Comparison of ENCODE assay signal across 11 cellular contexts in the genomic region with DNA sequence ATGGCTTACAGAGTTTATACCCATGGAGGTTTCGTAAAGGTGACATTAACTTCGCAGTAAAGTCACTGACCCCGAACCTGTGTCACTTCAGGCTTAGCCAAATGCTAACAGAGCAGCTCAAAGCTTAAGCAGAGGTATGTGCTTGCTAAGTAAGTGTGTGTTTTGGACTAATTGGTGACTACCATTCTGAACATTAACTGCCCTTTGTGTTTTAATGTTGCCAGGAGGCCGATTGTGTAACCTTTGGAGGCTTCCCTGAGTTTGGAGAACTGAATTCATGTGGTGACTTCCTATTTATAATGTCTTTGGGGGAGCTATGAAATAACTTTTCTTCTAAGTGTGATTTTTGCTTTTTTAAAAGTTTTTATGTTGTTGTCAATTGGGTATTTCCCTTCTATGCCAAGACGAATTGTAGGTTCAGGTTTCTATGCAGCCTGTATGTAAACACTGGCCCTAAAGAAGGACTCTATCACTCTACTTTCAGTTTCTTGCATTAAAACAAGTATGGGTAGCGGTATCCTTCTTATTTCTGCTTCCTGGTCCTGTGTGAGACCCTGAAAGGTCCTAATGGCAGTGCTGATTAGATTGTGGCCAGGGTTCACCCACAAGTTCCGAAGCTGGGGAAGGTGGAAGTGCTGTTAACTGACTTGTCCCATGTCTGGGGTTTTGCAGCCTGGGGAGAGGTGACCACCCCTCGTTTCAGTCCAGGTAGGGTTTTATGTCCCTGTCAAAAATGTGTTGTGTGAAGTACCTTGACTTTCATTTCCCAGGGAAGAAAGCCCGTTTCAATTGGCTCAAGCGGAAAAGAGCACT.
DNase-seq lines count a peak whose midpoint lies in the region; ATAC-seq and TF ChIP-seq lines count a peak whose summit lies in the region.
"Had no signal": no experiment of that assay in that cellular context is flagged by ENCODE, and none has a peak within 500 bp of the region (broad histone marks: within the 10 kb centered on the region; RNA-seq: fewer than 3 reads in every experiment).

No MANE protein-coding gene starts in this region.

- CTCF ChIA-PET in activated CD8-positive, alpha-beta memory T cell treated with anti-CD3 and anti-CD28 coated beads, Interleukin-2, amount 10 ng/mL, durations not matched to agents 7 days and 5 days (lab: Charles Lee): no interaction called here

- H3K79me2 ChIP-seq in osteoblast (ENCODE audit: insufficient read depth, low read length): peaks cover 97% of the 10 kb centered on the region

- no peak overlapping the region for H3K27ac Mint-ChIP-seq in activated CD8-positive, alpha-beta memory T cell treated with anti-CD3 and anti-CD28 coated beads, Interleukin-2, amount 10 ng/mL, durations not matched to agents 7 days and 5 days

- H3K27ac ChIP-seq in osteoblast (ENCODE audit: low read depth, low read length): no peak overlapping the region

- H3K4me3 ChIP-seq in epithelial cell of esophagus (ENCODE audit: low read length) (no peak overlapping the region), osteoblast (ENCODE audit: insufficient read depth, low read length) (peak overlapping the region; percentile 2)

- peak overlapping the region; percentile 25 for H2AFZ ChIP-seq in osteoblast (ENCODE audit: low read length)

- no peaks in the 10 kb centered on the region for H4K20me1 ChIP-seq in osteoblast (ENCODE audit: insufficient read depth, low read length)

- DNase-seq in GM03348 (ENCODE audit: low spot score) (peak; percentile 31), NOMO-1 treated with DMSO at 0.1 percent for 48 hours (lab: John Stamatoyannopoulos, UW; ENCODE audit: unreplicated experiment) (peak; percentile 75), epithelial cell of esophagus (ENCODE audit: low read depth) (peak; percentile 42), osteoblast (ENCODE audit: insufficient read length, low spot score, missing footprints) (peak; percentile 51), cerebellar cortex (ENCODE audit: low spot score) (no peak)
- DNase-seq in activated CD8-positive, alpha-beta memory T cell treated with anti-CD3 and anti-CD28 coated beads, Interleukin-2, amount 10 ng/mL, durations not matched to agents 7 days and 5 days: no peak
- DNase-seq: glutamatergic neuron, NCI-H2171 had no signal

- TF ChIP-seq CTCF in epithelial cell of esophagus (IDR thresholded peaks at IDR 0.05; ENCODE audit: insufficient read depth, low read depth, low read length, missing control alignments) (no peak), osteoblast (IDR thresholded peaks at IDR 0.05; ENCODE audit: extremely low read depth, low read depth, low read length) (no peak)

- peaks cover 8% of the 10 kb centered on the region for H3K4me1 ChIP-seq in osteoblast (ENCODE audit: insufficient read depth, low read length)

- no peaks in the 10 kb centered on the region for H3K9me3 Mint-ChIP-seq in activated CD8-positive, alpha-beta memory T cell treated with anti-CD3 and anti-CD28 coated beads, Interleukin-2, amount 10 ng/mL, durations not matched to agents 7 days and 5 days (ENCODE audit: low read depth)
- H3K9me3 Mint-ChIP-seq: activated naive CD4-positive, alpha-beta T cell treated with anti-CD3 and anti-CD28 coated beads, Interleukin-2, amount 50 U/mL, for 72 hours had no signal

- H3K4me3 Mint-ChIP-seq in activated CD8-positive, alpha-beta memory T cell treated with anti-CD3 and anti-CD28 coated beads, Interleukin-2, amount 10 ng/mL, durations not matched to agents 7 days and 5 days: no peak overlapping the region

- ATAC-seq in GM21529 (IDR thresholded peaks at IDR 0.05; ENCODE audit: unreplicated experiment): no peak
- ATAC-seq in activated CD8-positive, alpha-beta memory T cell treated with anti-CD3 and anti-CD28 coated beads, Interleukin-2, amount 10 ng/mL, durations not matched to agents 7 days and 5 days: no peak
- no peak for ATAC-seq in GM19467 (IDR thresholded peaks at IDR 0.05; ENCODE audit: unreplicated experiment)

- no peaks in the 10 kb centered on the region for H3K36me3 Mint-ChIP-seq in activated CD8-positive, alpha-beta memory T cell treated with anti-CD3 and anti-CD28 coated beads, Interleukin-2, amount 10 ng/mL, durations not matched to agents 7 days and 5 days
- H3K36me3 Mint-ChIP-seq: activated naive CD4-positive, alpha-beta T cell treated with anti-CD3 and anti-CD28 coated beads, Interleukin-2, amount 50 U/mL, for 72 hours had no signal

- no peaks in the 10 kb centered on the region for H3K27me3 ChIP-seq in osteoblast (ENCODE audit: insufficient read depth, low read length)

- no peaks in the 10 kb centered on the region for H3K36me3 ChIP-seq in osteoblast (ENCODE audit: insufficient read depth, low read length)

- peak overlapping the region; percentile 46 for H3K4me2 ChIP-seq in osteoblast (ENCODE audit: insufficient read depth, low read length)

- H3K27me3 Mint-ChIP-seq in activated CD8-positive, alpha-beta memory T cell treated with anti-CD3 and anti-CD28 coated beads, Interleukin-2, amount 10 ng/mL, durations not matched to agents 7 days and 5 days: no peaks in the 10 kb centered on the region

- peaks cover 7% of the 10 kb centered on the region for H3K4me1 Mint-ChIP-seq in activated CD8-positive, alpha-beta memory T cell treated with anti-CD3 and anti-CD28 coated beads, Interleukin-2, amount 10 ng/mL, durations not matched to agents 7 days and 5 days

- H3K9me3 ChIP-seq in osteoblast (ENCODE audit: low read depth, low read length): no peaks in the 10 kb centered on the region

Comparison
In these comparisons a context has a peak if more than half of its experiments do, and no peak if none do; other contexts are left out.
1. DNase-seq: peak in GM03348 (single experiment), NOMO-1 treated with DMSO at 0.1 percent for 48 hours (single experiment), epithelial cell of esophagus (single experiment) and osteoblast (single experiment); none in activated CD8-positive, alpha-beta memory T cell treated with anti-CD3 and anti-CD28 coated beads, Interleukin-2, amount 10 ng/mL, durations not matched to agents 7 days and 5 days (single experiment) and cerebellar cortex (single experiment).